ENCODE assay signal across 24 cellular contexts in the genomic region with DNA sequence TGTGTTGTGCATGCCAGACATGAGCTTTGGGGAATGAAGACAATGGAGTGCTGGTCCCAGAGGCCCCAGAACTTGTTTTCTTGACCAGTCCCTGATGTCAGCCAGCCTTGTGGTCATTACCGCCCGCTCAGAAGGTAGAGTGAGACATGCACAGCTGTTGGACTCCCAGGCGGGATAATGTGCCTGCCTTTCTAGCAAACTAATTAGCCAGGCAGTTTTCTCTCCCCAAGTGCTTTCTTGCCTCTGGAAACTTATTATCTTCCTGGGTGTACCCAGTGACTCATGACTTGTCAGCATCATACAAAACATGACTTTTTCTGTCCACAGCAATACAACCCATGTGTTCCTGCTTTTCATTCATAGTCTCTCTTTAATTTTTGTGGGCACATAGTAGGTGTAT.
DNase-seq lines count a peak whose midpoint lies in the region; ATAC-seq, FAIRE-seq and TF ChIP-seq lines count a peak whose summit lies in the region.
"Had no signal": no experiment of that assay in that cellular context is flagged by ENCODE, and none has a peak within 500 bp of the region (broad histone marks: within the 10 kb centered on the region; RNA-seq: fewer than 3 reads in every experiment).

No MANE protein-coding gene starts in this region.

- DNase-seq in Daoy (ENCODE audit: low read depth) (peak; percentile 76), HPDE6-E6E7 (ENCODE audit: extremely low spot score) (peak; percentile 34), astrocyte of the hippocampus (ENCODE audit: low read depth, low spot score) (peak; percentile 64), foreskin keratinocyte (peak; percentile 42 to 50), kidney (no peak), Peyer's patch (no peak), Caco-2 (no peak), Karpas-422 (no peak)
- DNase-seq: activated CD4-positive, alpha-beta T cell treated with anti-CD3 and anti-CD28 coated beads for 48 hours; activated CD8-positive, alpha-beta memory T cell treated with anti-CD3 and anti-CD28 coated beads, Interleukin-2, amount 10 ng/mL, durations not matched to agents 7 days and 5 days; dorsolateral prefrontal cortex; esophagus squamous epithelium; MG63; natural killer cell; NCI-H146; NCI-H345; stimulated activated naive B cell treated with anti-CD40 and anti-IgM and Interleukin-4, amounts not matched to agents 10 μg/mL and 1 μg/mL and 100 μg/mL, for 72 hours; SW 1271 had no signal

- no peaks in the 10 kb centered on the region for H4K20me1 ChIP-seq in Karpas-422 (ENCODE audit: insufficient read depth, low read depth, low read length)

- no peak overlapping the region for H3K27ac Mint-ChIP-seq in Caco-2 (ENCODE audit: unreplicated experiment)
- H3K27ac Mint-ChIP-seq: activated CD8-positive, alpha-beta memory T cell treated with anti-CD3 and anti-CD28 coated beads, Interleukin-2, amount 10 ng/mL, durations not matched to agents 7 days and 5 days; activated T-helper 17 cell treated with anti-CD3 and anti-CD28 coated beads, Interleukin-2, amount 50 U/mL, for 72 hours; memory B cell; natural killer cell; stimulated activated naive B cell treated with anti-CD40 and anti-IgM and Interleukin-4, amounts not matched to agents 10 μg/mL and 1 μg/mL and 100 μg/mL, for 72 hours had no signal

- H3K36me3 Mint-ChIP-seq in Caco-2 (ENCODE audit: insufficient read depth, unreplicated experiment), result no peaks in the 10 kb centered on the region
- H3K36me3 Mint-ChIP-seq: activated CD8-positive, alpha-beta memory T cell treated with anti-CD3 and anti-CD28 coated beads, Interleukin-2, amount 10 ng/mL, durations not matched to agents 7 days and 5 days; memory B cell; stimulated activated naive B cell treated with anti-CD40 and anti-IgM and Interleukin-4, amounts not matched to agents 10 μg/mL and 1 μg/mL and 100 μg/mL, for 72 hours had no signal

- H2AFZ ChIP-seq in Karpas-422 (ENCODE audit: low read length), result no peak overlapping the region

- intact Hi-C loops in kidney (cut with DNase I) (no loop called here), Caco-2 (cut with micrococcal nuclease; ENCODE audit: unreplicated experiment) (no loop called here)

- H3K4me3 ChIP-seq in kidney (ENCODE audit: low read length in 2 of 2), result no peak overlapping the region
- no peak overlapping the region for H3K4me3 ChIP-seq in Peyer's patch
- no peak overlapping the region for H3K4me3 ChIP-seq in Caco-2 (ENCODE audit: low read depth, low read length)
- no peak overlapping the region for H3K4me3 ChIP-seq in Karpas-422 (ENCODE audit: low read length)
- H3K4me3 ChIP-seq: dorsolateral prefrontal cortex, esophagus squamous epithelium, MG63, tibial nerve had no signal

- 0 out of 2 replicates have a peak, but pooled peaks cover 2% of the 10 kb centered on the region for H3K9me2 ChIP-seq in Karpas-422 (replicated peaks; ENCODE audit: insufficient read depth, low read length)

- BruUV-seq in Caco-2 (replicated peaks; lab: Mats Ljungman, UMichigan), result no TSS peak

- no peak for FAIRE-seq in kidney (lab: Jason Lieb, UNC)
- FAIRE-seq: G401.6, HepG2, TTC549 had no signal

- TF ChIP-seq POLR2A in Peyer's patch (IDR thresholded peaks at IDR 0.05), result no peak

- TF ChIP-seq CTCF in foreskin keratinocyte (conservative IDR thresholded peaks at IDR 0.05) (no peak), kidney (IDR thresholded peaks at IDR 0.05; ENCODE audit: borderline replicate concordance, extremely low read depth, insufficient read depth) (no peak), Peyer's patch (IDR thresholded peaks at IDR 0.05) (no peak), Caco-2 (IDR thresholded peaks at IDR 0.05; ENCODE audit: insufficient read depth in 1 of 2, low read depth in 1 of 2, low read length in 1 of 2, severe bottlenecking in 1 of 2, unreplicated experiment in 1 of 2) (no peak)

- H3K27ac ChIP-seq in foreskin keratinocyte (no peak overlapping the region), kidney (ENCODE audit: low read depth in 2 of 2, low read length in 2 of 2) (no peak overlapping the region), Peyer's patch (no peak overlapping the region), Karpas-422 (ENCODE audit: low read length) (no peak overlapping the region)
- H3K27ac ChIP-seq: dorsolateral prefrontal cortex, esophagus squamous epithelium, tibial nerve had no signal

- H3K4me3 Mint-ChIP-seq in Caco-2 (ENCODE audit: unreplicated experiment), result no peak overlapping the region
- H3K4me3 Mint-ChIP-seq: activated CD8-positive, alpha-beta memory T cell treated with anti-CD3 and anti-CD28 coated beads, Interleukin-2, amount 10 ng/mL, durations not matched to agents 7 days and 5 days; activated T-helper 17 cell treated with anti-CD3 and anti-CD28 coated beads, Interleukin-2, amount 50 U/mL, for 72 hours; memory B cell; natural killer cell; stimulated activated naive B cell treated with anti-CD40 and anti-IgM and Interleukin-4, amounts not matched to agents 10 μg/mL and 1 μg/mL and 100 μg/mL, for 72 hours had no signal

- no peaks in the 10 kb centered on the region for H3K4me1 ChIP-seq in foreskin keratinocyte
- no peaks in the 10 kb centered on the region for H3K4me1 ChIP-seq in kidney (ENCODE audit: control insufficient read depth in 1 of 2, insufficient read depth in 1 of 2, low read depth in 1 of 2, low read length in 2 of 2)
- H3K4me1 ChIP-seq in Peyer's patch, result no peaks in the 10 kb centered on the region
- H3K4me1 ChIP-seq in Caco-2, result no peaks in the 10 kb centered on the region
- H3K4me1 ChIP-seq in Karpas-422 (ENCODE audit: low read length), result no peaks in the 10 kb centered on the region
- H3K4me1 ChIP-seq: esophagus squamous epithelium, tibial nerve had no signal

- H3K36me3 ChIP-seq in kidney (ENCODE audit: control insufficient read depth in 1 of 2, insufficient read depth in 2 of 2, low read length in 2 of 2), result no peaks in the 10 kb centered on the region
- H3K36me3 ChIP-seq in Peyer's patch, result no peaks in the 10 kb centered on the region
- H3K36me3 ChIP-seq in Caco-2 (ENCODE audit: control insufficient read depth, insufficient read depth, low read length), result no peaks in the 10 kb centered on the region
- no peaks in the 10 kb centered on the region for H3K36me3 ChIP-seq in Karpas-422 (ENCODE audit: insufficient read depth, low read length)
- H3K36me3 ChIP-seq: esophagus squamous epithelium, MG63, tibial nerve had no signal

- CTCF ChIA-PET in Caco-2 (lab: Charles Lee), result no interaction called here

- H3K4me1 Mint-ChIP-seq in Caco-2 (ENCODE audit: low read depth, unreplicated experiment), result no peaks in the 10 kb centered on the region
- H3K4me1 Mint-ChIP-seq: memory B cell; stimulated activated naive B cell treated with anti-CD40 and anti-IgM and Interleukin-4, amounts not matched to agents 10 μg/mL and 1 μg/mL and 100 μg/mL, for 72 hours had no signal

- POLR2A ChIA-PET in Caco-2 (lab: Charles Lee), result no interaction called here

- no peaks in the 10 kb centered on the region for H3K9me3 Mint-ChIP-seq in Caco-2 (ENCODE audit: unreplicated experiment)

- no peaks in the 10 kb centered on the region for H3K79me2 ChIP-seq in Karpas-422 (ENCODE audit: low read length)

- H3K9ac ChIP-seq in kidney (ENCODE audit: low read length in 2 of 2) (no peak overlapping the region), Karpas-422 (ENCODE audit: low read length) (no peak overlapping the region)

- H3K9me3 ChIP-seq in kidney (ENCODE audit: control insufficient read depth in 1 of 2, low read length in 2 of 2), result peaks cover 0 to 5% of the 10 kb centered on the region in 2 donors
- H3K9me3 ChIP-seq in Peyer's patch, result no peaks in the 10 kb centered on the region
- no peaks in the 10 kb centered on the region for H3K9me3 ChIP-seq in Caco-2
- H3K9me3 ChIP-seq in Karpas-422 (ENCODE audit: low read length), result no peaks in the 10 kb centered on the region
- H3K9me3 ChIP-seq: esophagus squamous epithelium, MG63 had no signal

- peaks cover 10% of the 10 kb centered on the region for H3K27me3 Mint-ChIP-seq in Caco-2 (ENCODE audit: insufficient read depth, unreplicated experiment)
- H3K27me3 Mint-ChIP-seq: activated T-helper 17 cell treated with anti-CD3 and anti-CD28 coated beads, Interleukin-2, amount 50 U/mL, for 72 hours had no signal

- peaks cover 15% of the 10 kb centered on the region for H3K27me3 ChIP-seq in foreskin keratinocyte
- no peaks in the 10 kb centered on the region for H3K27me3 ChIP-seq in Peyer's patch
- H3K27me3 ChIP-seq in Caco-2 (replicated peaks; ENCODE audit: control insufficient read depth, insufficient read depth, low read length), result no peaks in the 10 kb centered on the region
- H3K27me3 ChIP-seq in Karpas-422 (ENCODE audit: low read length), result 0 out of 2 replicates have a peak, but pooled peaks cover 2% of the 10 kb centered on the region
- H3K27me3 ChIP-seq: esophagus squamous epithelium, MG63, tibial nerve had no signal

- peak; percentile 93 for ATAC-seq in foreskin keratinocyte
- ATAC-seq: activated CD8-positive, alpha-beta memory T cell treated with anti-CD3 and anti-CD28 coated beads, Interleukin-2, amount 10 ng/mL, durations not matched to agents 7 days and 5 days; activated T-helper 17 cell treated with anti-CD3 and anti-CD28 coated beads, Interleukin-2, amount 50 U/mL, for 72 hours; HepG2; natural killer cell; stimulated activated naive B cell treated with anti-CD40 and anti-IgM and Interleukin-4, amounts not matched to agents 10 μg/mL and 1 μg/mL and 100 μg/mL, for 72 hours had no signal

- no peak overlapping the region for H3K4me2 ChIP-seq in Karpas-422 (ENCODE audit: low read depth, low read length, poor library complexity, severe bottlenecking)

Comparison
In these comparisons a context has a peak if more than half of its experiments do, and no peak if none do; other contexts are left out.
1. DNase-seq: peak in Daoy (single experiment), HPDE6-E6E7 (single experiment), astrocyte of the hippocampus (single experiment) and foreskin keratinocyte (2 of 2); none in kidney (single experiment), Peyer's patch (0 of 3), Caco-2 (0 of 2) and Karpas-422 (single experiment).